1 cellular context compared by ENCODE assay signal in the genomic region with DNA sequence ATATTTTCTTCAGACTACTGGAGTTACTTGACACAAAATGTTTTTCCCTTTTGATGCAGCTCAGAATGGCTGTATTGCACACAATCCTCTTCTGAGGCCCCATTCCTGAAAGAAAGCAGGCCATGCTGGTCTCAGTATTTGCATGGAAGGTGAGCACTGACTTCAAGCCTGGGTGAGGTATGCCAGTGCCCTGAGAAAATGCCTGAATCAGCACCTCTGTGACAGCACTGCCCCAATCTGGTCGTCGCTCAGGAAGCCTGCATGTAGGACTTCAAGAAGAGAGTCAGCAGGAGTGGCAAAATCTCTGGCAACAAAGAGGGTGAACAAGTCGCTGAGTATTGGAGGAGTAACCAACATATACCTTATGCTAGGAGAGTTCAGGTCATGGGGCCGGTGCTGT.
A peak's percentile ranks its signal among the peaks of the same experiment; 100 is the strongest.
TF ChIP-seq lines count a peak whose summit lies in the region.

No MANE protein-coding gene starts in this region.

TF ChIP-seq in HepG2, 621 proteins besides CTCF, POLR2A, EP300 and RAD21:
- TF ChIP-seq MAFK (conservative IDR thresholded peaks at IDR 0.05 in 1 of 2, IDR thresholded peaks at IDR 0.05 in 1 of 2; ENCODE audit: low read length in 2 of 2) (peak in 1 of 2 experiments; percentile 30; a peak in 2 of 4 replicates), DNMT3B (CRISPR knock-in tag; conservative IDR thresholded peaks at IDR 0.05) (no peak), PAX8 (CRISPR knock-in tag; IDR thresholded peaks at IDR 0.05; ENCODE audit: borderline replicate concordance) (no peak), MAFF (IDR thresholded peaks at IDR 0.05; ENCODE audit: low read depth, low read length) (0 out of 2 replicates have a peak, but pooled peaks have one; percentile 12), NFYB (CRISPR knock-in tag; IDR thresholded peaks at IDR 0.05) (no peak)
